18 cellular contexts compared by ENCODE assay signal in the genomic region with DNA sequence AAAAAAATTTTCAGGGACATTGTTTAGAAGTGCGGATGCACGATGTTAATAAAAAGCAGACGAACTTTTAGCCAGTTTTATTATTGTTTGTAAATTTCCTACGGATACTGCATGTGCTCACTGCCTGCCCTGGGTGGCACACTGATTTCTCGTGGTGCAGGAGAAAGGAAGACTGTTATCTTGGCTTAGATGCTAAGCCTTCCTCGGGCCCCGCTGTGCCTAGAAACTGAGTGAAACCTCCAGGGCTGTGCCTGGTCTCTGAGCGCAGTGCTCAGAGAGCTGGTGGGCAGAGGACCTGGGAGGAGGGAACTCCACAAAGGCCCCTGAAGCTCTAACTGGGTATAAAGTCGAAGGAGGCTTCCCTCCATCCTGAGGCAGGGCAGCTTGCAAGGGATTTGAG.
"Had no signal": no experiment of that assay in that cellular context is flagged by ENCODE, and none has a peak within 500 bp of the region (broad histone marks: within the 10 kb centered on the region; RNA-seq: fewer than 3 reads in every experiment).

No MANE protein-coding gene starts in this region.

- H3K9me3 ChIP-seq: left lung, lower lobe of right lung, neutrophil, suprapubic skin, thyroid gland had no signal

- H3K9me3 Mint-ChIP-seq: dendritic cell treated with granulocyte-macrophage colony-stimulating factor and Interleukin-4, amounts not matched to agents 40 ng/mL and 50 ng/mL, for 4 days had no signal

- DNase-seq: cerebellar nuclear complex; foreskin melanocyte; immature natural killer cell; left lung; lower lobe of right lung; midbrain; naive B cell; stimulated activated CD4-positive, alpha-beta T cell treated with anti-CD3 and anti-CD28 coated beads, Interleukin-12 subunit alpha, Interleukin-12 subunit beta, amount 100 ng/mL, for 4 hours; stimulated activated naive CD4-positive, alpha-beta T cell treated with Interleukin-2 at 50 U/mL for 16 hours; thyroid gland had no signal

- H3K36me3 ChIP-seq: left lung, lower lobe of right lung, neutrophil, suprapubic skin, thyroid gland had no signal

- H3K4me3 Mint-ChIP-seq: dendritic cell treated with granulocyte-macrophage colony-stimulating factor and Interleukin-4, amounts not matched to agents 40 ng/mL and 50 ng/mL, for 4 days; immature natural killer cell; memory B cell; naive B cell; nephron; type B pancreatic cell had no signal

- ATAC-seq: left lung, lower lobe of right lung, sciatic nerve had no signal

- H3K4me3 ChIP-seq: left lung, lower lobe of right lung, skin epidermis, suprapubic skin, thyroid gland had no signal

- H3K4me1 ChIP-seq: lower lobe of right lung, thyroid gland had no signal

- H3K27ac Mint-ChIP-seq: dendritic cell treated with granulocyte-macrophage colony-stimulating factor and Interleukin-4, amounts not matched to agents 40 ng/mL and 50 ng/mL, for 4 days; immature natural killer cell; memory B cell; nephron; type B pancreatic cell had no signal

- H3K27ac ChIP-seq: left lung, lower lobe of right lung, neutrophil, skin epidermis, suprapubic skin, thyroid gland had no signal

- H3K27me3 ChIP-seq: thyroid gland had no signal

- H3K36me3 Mint-ChIP-seq: immature natural killer cell, type B pancreatic cell had no signal
